ENCODE assay signal across 20 cellular contexts in genomic region chr16:88002211-88002610, GRCh38.
"Had no signal": no experiment of that assay in that cellular context is flagged by ENCODE, and none has a peak within 500 bp of the region (broad histone marks: within the 10 kb centered on the region; RNA-seq: fewer than 3 reads in every experiment).

No MANE protein-coding gene starts in this region.

- H3K27ac Mint-ChIP-seq: activated CD4-positive, alpha-beta T cell treated with anti-CD3 and anti-CD28 coated beads, Interleukin-2, amount 10 ng/mL, durations not matched to agents 7 days and 5 days; activated CD8-positive, alpha-beta T cell treated with anti-CD3 and anti-CD28 coated beads, Interleukin-2, amount 10 ng/mL, durations not matched to agents 7 days and 5 days; mesothelial cell of epicardium; T-helper 1 cell treated with Interleukin-12 subunit alpha and Interleukin-12 subunit beta and Interleukin-4 antibody, amounts not matched to agents 30 μg/mL and 1 μg/mL, for 36 hours had no signal

- H3K4me3 Mint-ChIP-seq: activated CD4-positive, alpha-beta T cell treated with anti-CD3 and anti-CD28 coated beads, Interleukin-2, amount 10 ng/mL, durations not matched to agents 7 days and 5 days; activated CD8-positive, alpha-beta T cell treated with anti-CD3 and anti-CD28 coated beads, Interleukin-2, amount 10 ng/mL, durations not matched to agents 7 days and 5 days; activated T-cell treated with anti-CD3 and anti-CD28 coated beads, Interleukin-2, amount 50 U/mL, for 4 hours; mesothelial cell of epicardium; natural killer cell; T-helper 1 cell treated with Interleukin-12 subunit alpha and Interleukin-12 subunit beta and Interleukin-4 antibody, amounts not matched to agents 30 μg/mL and 1 μg/mL, for 36 hours had no signal

- H3K27me3 Mint-ChIP-seq: activated CD4-positive, alpha-beta T cell treated with anti-CD3 and anti-CD28 coated beads, Interleukin-2, amount 10 ng/mL, durations not matched to agents 7 days and 5 days had no signal

- H3K27me3 ChIP-seq: body of pancreas, cardiac muscle cell, foreskin keratinocyte, thyroid gland had no signal

- H3K4me1 Mint-ChIP-seq: activated CD4-positive, alpha-beta T cell treated with anti-CD3 and anti-CD28 coated beads, Interleukin-2, amount 10 ng/mL, durations not matched to agents 7 days and 5 days; mesothelial cell of epicardium had no signal

- H3K9me3 ChIP-seq: body of pancreas, left ventricle myocardium inferior, prostate gland, thyroid gland had no signal

- H3K4me1 ChIP-seq: body of pancreas, foreskin keratinocyte, prostate gland had no signal

- DNase-seq: activated CD4-positive, alpha-beta T cell treated with anti-CD3 and anti-CD28 coated beads, Interleukin-2, amount 10 ng/mL, durations not matched to agents 7 days and 5 days; activated CD8-positive, alpha-beta T cell treated with anti-CD3 and anti-CD28 coated beads, Interleukin-2, amount 10 ng/mL, durations not matched to agents 7 days and 5 days; activated naive CD4-positive, alpha-beta T cell treated with anti-CD3 and anti-CD28 coated beads, Interleukin-2, amount 50 U/mL, for 16 hours; activated T-cell treated with anti-CD3 and anti-CD28 coated beads, Interleukin-2, amount 50 U/mL, for 4 hours; anterior cingulate cortex; body of pancreas; dermis blood vessel endothelial cell; effector CD8-positive, alpha-beta T cell; foreskin keratinocyte; hippocampal formation; left ventricle myocardium inferior; natural killer cell; stimulated activated CD4-positive, alpha-beta T cell treated with anti-CD3 and anti-CD28 coated beads, Interleukin-4, amount 100 ng/mL, for 24 hours; stimulated activated naive CD8-positive, alpha-beta T cell treated with anti-CD3 and anti-CD28 coated beads, Interleukin-15, Interleukin-2, amounts not matched to agents 100 U/mL and 50 U/mL, for 24 hours; substantia nigra; thyroid gland had no signal

- H3K4me3 ChIP-seq: body of pancreas, cardiac muscle cell, left ventricle myocardium inferior, prostate gland, thyroid gland had no signal

- H3K9me3 Mint-ChIP-seq: activated CD4-positive, alpha-beta T cell treated with anti-CD3 and anti-CD28 coated beads, Interleukin-2, amount 10 ng/mL, durations not matched to agents 7 days and 5 days; activated T-cell treated with anti-CD3 and anti-CD28 coated beads, Interleukin-2, amount 50 U/mL, for 4 hours; mesothelial cell of epicardium; natural killer cell; T-helper 1 cell treated with Interleukin-12 subunit alpha and Interleukin-12 subunit beta and Interleukin-4 antibody, amounts not matched to agents 30 μg/mL and 1 μg/mL, for 36 hours had no signal

- H3K27ac ChIP-seq: body of pancreas, cardiac muscle cell, foreskin keratinocyte, left ventricle myocardium inferior, prostate gland, thyroid gland had no signal

- H3K36me3 Mint-ChIP-seq: natural killer cell had no signal

- ATAC-seq: activated CD8-positive, alpha-beta T cell treated with anti-CD3 and anti-CD28 coated beads, Interleukin-2, amount 10 ng/mL, durations not matched to agents 7 days and 5 days; activated T-cell treated with anti-CD3 and anti-CD28 coated beads, Interleukin-2, amount 50 U/mL, for 4 hours; body of pancreas; foreskin keratinocyte; natural killer cell; stimulated activated naive CD8-positive, alpha-beta T cell treated with anti-CD3 and anti-CD28 coated beads, Interleukin-15, Interleukin-2, amounts not matched to agents 100 U/mL and 50 U/mL, for 24 hours had no signal

- H3K36me3 ChIP-seq: cardiac muscle cell, thyroid gland had no signal
